In the genomic region with DNA sequence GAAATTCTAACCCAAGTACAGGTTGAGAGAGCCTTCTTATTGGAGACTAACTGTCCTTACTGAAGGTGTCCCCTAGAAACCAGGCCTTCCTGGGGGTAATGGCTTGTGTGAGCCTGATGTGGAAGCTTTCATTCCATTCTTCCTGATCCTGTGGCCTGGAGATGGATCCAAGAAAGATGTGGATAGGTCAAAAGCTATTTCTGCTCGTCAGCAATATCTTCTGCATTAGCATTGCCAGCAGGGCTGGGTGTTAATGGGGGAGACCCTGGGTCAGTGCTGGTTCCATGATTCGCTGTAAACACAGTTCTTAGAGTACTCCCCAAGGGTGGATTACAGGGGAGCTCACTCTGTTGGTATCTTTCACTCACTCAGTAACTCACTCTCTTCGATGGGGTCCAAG, we compare ENCODE assay signal across 34 cellular contexts. TPM values are rescaled to one million over a fixed set of nuclear protein-coding genes. Genes with fewer than 3 reads are reported as not detected.
"Had no signal": no experiment of that assay in that cellular context is flagged by ENCODE, and none has a peak within 500 bp of the region (broad histone marks: within the 10 kb centered on the region; RNA-seq: fewer than 3 reads in every experiment).

No MANE protein-coding gene starts in this region.

- H3K36me3 ChIP-seq: neutrophil, pancreas, spleen, stomach, thoracic aorta, thyroid gland, tibial nerve, upper lobe of left lung, vagina had no signal

- H3K27ac ChIP-seq: neutrophil, pancreas, psoas muscle, skin epidermis, spleen, stomach, thoracic aorta, thyroid gland, tibial nerve, upper lobe of left lung, vagina had no signal

- H3K36me3 Mint-ChIP-seq: naive thymus-derived CD4-positive, alpha-beta T cell; natural killer cell; stimulated activated naive B cell treated with anti-CD40 and anti-IgM and Interleukin-4, amounts not matched to agents 10 μg/mL and 1 μg/mL and 100 μg/mL, for 72 hours had no signal

- H3K9me3 Mint-ChIP-seq: naive thymus-derived CD4-positive, alpha-beta T cell; natural killer cell; nephron; stimulated activated naive B cell treated with anti-CD40 and anti-IgM and Interleukin-4, amounts not matched to agents 10 μg/mL and 1 μg/mL and 100 μg/mL, for 72 hours had no signal

- H3K4me1 Mint-ChIP-seq: naive thymus-derived CD4-positive, alpha-beta T cell; stimulated activated naive B cell treated with anti-CD40 and anti-IgM and Interleukin-4, amounts not matched to agents 10 μg/mL and 1 μg/mL and 100 μg/mL, for 72 hours had no signal

- H3K4me2 ChIP-seq: smooth muscle cell had no signal

- FAIRE-seq: pancreas, urothelium cell line had no signal

- H3K9me3 ChIP-seq: neutrophil, pancreas, psoas muscle, spleen, stomach, thoracic aorta, thyroid gland, tibial nerve, upper lobe of left lung, vagina had no signal

- ATAC-seq: naive thymus-derived CD4-positive, alpha-beta T cell; natural killer cell; pancreas; psoas muscle; right cardiac atrium; sciatic nerve; stimulated activated naive B cell treated with anti-CD40 and anti-IgM and Interleukin-4, amounts not matched to agents 10 μg/mL and 1 μg/mL and 100 μg/mL, for 72 hours had no signal

- H3K27ac Mint-ChIP-seq: naive thymus-derived CD4-positive, alpha-beta T cell; natural killer cell; nephron; stimulated activated naive B cell treated with anti-CD40 and anti-IgM and Interleukin-4, amounts not matched to agents 10 μg/mL and 1 μg/mL and 100 μg/mL, for 72 hours had no signal

- H3K4me1 ChIP-seq: pancreas, psoas muscle, stomach, thyroid gland, tibial nerve, upper lobe of left lung, vagina had no signal

- DNase-seq: naive thymus-derived CD4-positive, alpha-beta T cell; natural killer cell; nucleus accumbens; pancreas; psoas muscle; right cardiac atrium; spleen; stimulated activated CD4-positive, alpha-beta T cell treated with anti-CD3 and anti-CD28 coated beads, Interleukin-12 subunit alpha, Interleukin-12 subunit beta, amount 100 ng/mL, for 4 hours; stimulated activated CD4-positive, alpha-beta T cell treated with anti-CD3 and anti-CD28 coated beads, Interleukin-1b, Interleukin-23, amount 100 ng/mL, for 48 hours; stimulated activated CD4-positive, alpha-beta T cell treated with anti-CD3 and anti-CD28 coated beads, Interleukin-4, amount 100 ng/mL, for 1 hour; stimulated activated CD4-positive, alpha-beta T cell treated with anti-CD3 and anti-CD28 coated beads, Interleukin-4, amount 100 ng/mL, for 4 hours; stimulated activated CD8-positive, alpha-beta memory T cell treated with anti-CD3 and anti-CD28 coated beads, Interleukin-4, amount 100 ng/mL, for 48 hours; stimulated activated naive B cell treated with anti-CD40 and anti-IgM and Interleukin-4, amounts not matched to agents 10 μg/mL and 1 μg/mL and 100 μg/mL, for 72 hours; stimulated activated naive CD4-positive, alpha-beta T cell treated with Interleukin-2 at 50 U/mL for 16 hours; stomach; thyroid gland; trophoblast cell; upper lobe of left lung had no signal

- H3K4me3 Mint-ChIP-seq: naive thymus-derived CD4-positive, alpha-beta T cell; natural killer cell; nephron; stimulated activated naive B cell treated with anti-CD40 and anti-IgM and Interleukin-4, amounts not matched to agents 10 μg/mL and 1 μg/mL and 100 μg/mL, for 72 hours had no signal

- H3K4me3 ChIP-seq: pancreas, psoas muscle, skin epidermis, smooth muscle cell, spleen, stomach, thoracic aorta, thyroid gland, tibial nerve, upper lobe of left lung, vagina had no signal

- H3K27me3 ChIP-seq: pancreas, spleen, stomach, thyroid gland, tibial nerve, upper lobe of left lung, vagina had no signal

RNA-seq across cellular contexts. Expression of gene CBY2, which starts 42.9 kb away (rescaled TPM):
- total RNA-seq: naive thymus-derived CD4-positive, alpha-beta T cell; natural killer cell; omental fat pad; osteocyte; pancreas; posterior vena cava; psoas muscle; right cardiac atrium; sciatic nerve; smooth muscle cell; stomach; subcutaneous adipose tissue; temporal lobe; thoracic aorta; tibial nerve; upper lobe of left lung; ureter; vagina had no signal
- polyA plus RNA-seq: neural cell, pancreas, psoas muscle, right cardiac atrium, smooth muscle cell, spleen, stomach had no signal
